ENCODE assay signal across 10 cellular contexts in genomic region chr6:81950877-81951276, GRCh38.
A peak's percentile ranks its signal among the peaks of the same experiment; 100 is the strongest.
DNase-seq lines count a peak whose midpoint lies in the region; ATAC-seq, FAIRE-seq and TF ChIP-seq lines count a peak whose summit lies in the region.
"Had no signal": no experiment of that assay in that cellular context is flagged by ENCODE, and none has a peak within 500 bp of the region (broad histone marks: within the 10 kb centered on the region; RNA-seq: fewer than 3 reads in every experiment).

No MANE protein-coding gene starts in this region.

- no peaks in the 10 kb centered on the region for H3K36me3 ChIP-seq in brain microvascular endothelial cell (replicated peaks)
- no peaks in the 10 kb centered on the region for H3K36me3 ChIP-seq in pancreas
- H3K36me3 ChIP-seq: adrenal gland had no signal

- ATAC-seq in GM19351 (IDR thresholded peaks at IDR 0.05; ENCODE audit: unreplicated experiment) (peak; percentile 71), HG03460 (IDR thresholded peaks at IDR 0.05; ENCODE audit: unreplicated experiment) (peak; percentile 74), HG03354 (IDR thresholded peaks at IDR 0.05; ENCODE audit: poor library complexity, severe bottlenecking, unreplicated experiment) (no peak), pancreas (no peak)
- ATAC-seq: natural killer cell had no signal

- in situ Hi-C loops in brain microvascular endothelial cell (cut with HindIII; ENCODE audit: low pct_ligation_motif_present, low sequenced_read_pairs) = no loop called here

- H3K27me3 ChIP-seq in brain microvascular endothelial cell (replicated peaks) (no peaks in the 10 kb centered on the region), pancreas (no peaks in the 10 kb centered on the region)
- H3K27me3 ChIP-seq: adrenal gland had no signal

- WGBS in pancreas, 2 donors = 36 to 48% methylated on average over 1 of the region's 1 CpG

- DNase-seq in A172 (ENCODE audit: low spot score) (peak; percentile 48), brain microvascular endothelial cell (peak; percentile 39), pancreas (no peak), NCI-H526 (lab: John Stamatoyannopoulos, UW) (no peak)
- DNase-seq in stimulated activated CD4-positive, alpha-beta T cell treated with anti-CD3 and anti-CD28 coated beads, Interleukin-1b, Interleukin-23, amount 100 ng/mL, for 48 hours = no peak
- DNase-seq: adrenal gland, natural killer cell had no signal

- H3K27ac ChIP-seq in brain microvascular endothelial cell (peak overlapping the region; percentile 49), pancreas (no peak overlapping the region)
- H3K27ac ChIP-seq: adrenal gland had no signal

- TF ChIP-seq CTCF in brain microvascular endothelial cell (IDR thresholded peaks at IDR 0.05; ENCODE audit: low read depth, low read length, missing control alignments) (no peak), pancreas (IDR thresholded peaks at IDR 0.05) (no peak)

- H3K4me3 ChIP-seq in brain microvascular endothelial cell (ENCODE audit: low read depth, low read length) (no peak overlapping the region), pancreas (no peak overlapping the region)
- H3K4me3 ChIP-seq: adrenal gland had no signal

- H3K4me1 ChIP-seq in pancreas = no peaks in the 10 kb centered on the region
- H3K4me1 ChIP-seq: adrenal gland had no signal

- H3K9me3 ChIP-seq in pancreas = no peaks in the 10 kb centered on the region
- H3K9me3 ChIP-seq: adrenal gland had no signal

- intact Hi-C loops in pancreas (cut with DNase I) = no loop called here

- no peak for FAIRE-seq in pancreas (lab: Jason Lieb, UNC)

Comparison
In these comparisons a context has a peak if more than half of its experiments do, and no peak if none do; other contexts are left out.
1. DNase-seq: peak in A172 (single experiment) and brain microvascular endothelial cell (single experiment); none in pancreas (0 of 6), NCI-H526 (0 of 2) and stimulated activated CD4-positive, alpha-beta T cell treated with anti-CD3 and anti-CD28 coated beads, Interleukin-1b, Interleukin-23, amount 100 ng/mL, for 48 hours (single experiment).
2. ATAC-seq: peak in GM19351 (single experiment) and HG03460 (single experiment); none in HG03354 (single experiment) and pancreas (0 of 4).